22 cellular contexts compared by ENCODE assay signal in genomic region chr14:102348376-102348775, GRCh38.
"Had no signal": no experiment of that assay in that cellular context is flagged by ENCODE, and none has a peak within 500 bp of the region (broad histone marks: within the 10 kb centered on the region; RNA-seq: fewer than 3 reads in every experiment).

No MANE protein-coding gene starts in this region.

- H3K27ac ChIP-seq: brain microvascular endothelial cell, cardiac muscle cell, KMS-11, PC-9 had no signal

- DNase-seq: activated CD4-positive, alpha-beta T cell treated with anti-CD3 and anti-CD28 coated beads for 1 hour; activated CD4-positive, alpha-beta T cell treated with anti-CD3 and anti-CD28 coated beads, Interleukin-2, amount 10 ng/mL, durations not matched to agents 24 days and 14 days; activated CD4-positive, alpha-beta T cell treated with anti-CD3 and anti-CD28 coated beads, Interleukin-2, amount 50 U/mL, for 48 hours; activated CD8-positive, alpha-beta memory T cell treated with anti-CD3 and anti-CD28 coated beads, Interleukin-2, amount 10 ng/mL, durations not matched to agents 7 days and 5 days; activated effector memory CD4-positive, alpha-beta T cell treated with anti-CD3 and anti-CD28 coated beads, Interleukin-2, amount 50 U/mL, for 16 hours; activated naive CD4-positive, alpha-beta T cell treated with Interleukin-2 at 50 U/mL for 16 hours; activated naive CD8-positive, alpha-beta T cell treated with anti-CD3 and anti-CD28 coated beads, Interleukin-2, amount 50 U/mL, for 24 hours; activated T-cell treated with anti-CD3 and anti-CD28 coated beads, Interleukin-2, amount 50 U/mL, for 24 hours; amniotic stem cell; brain microvascular endothelial cell; NCI-H1092 treated with DMSO at 0.1 percent for 48 hours; NCI-H1417 treated with DMSO at 0.1 percent for 48 hours; NCI-H1694; NCI-H2029 treated with DMSO at 0.1 percent for 48 hours; NCI-H345; NCI-H510A treated with DMSO at 0.1 percent for 48 hours; SHP77 treated with DMSO at 0.1 percent for 48 hours had no signal

- ATAC-seq: activated CD8-positive, alpha-beta memory T cell treated with anti-CD3 and anti-CD28 coated beads, Interleukin-2, amount 10 ng/mL, durations not matched to agents 7 days and 5 days; activated naive CD4-positive, alpha-beta T cell treated with anti-CD3 and anti-CD28 coated beads, Interleukin-2, amount 50 U/mL, for 72 hours; activated naive CD8-positive, alpha-beta T cell treated with anti-CD3 and anti-CD28 coated beads, Interleukin-2, amount 50 U/mL, for 24 hours; WTC11 had no signal

- H3K27me3 ChIP-seq: brain microvascular endothelial cell, cardiac muscle cell had no signal
